27 cellular contexts compared by ENCODE assay signal in genomic region chr12:44647891-44648690, GRCh38.
DNase-seq lines count a peak whose midpoint lies in the region; ATAC-seq and TF ChIP-seq lines count a peak whose summit lies in the region.
"Had no signal": no experiment of that assay in that cellular context is flagged by ENCODE, and none has a peak within 500 bp of the region (broad histone marks: within the 10 kb centered on the region; RNA-seq: fewer than 3 reads in every experiment).

No MANE protein-coding gene starts in this region.

- peak; percentile 63 to 79 for ATAC-seq in activated naive CD4-positive, alpha-beta T cell treated with anti-CD3 and anti-CD28 coated beads, Interleukin-2, amount 50 U/mL, for 72 hours
- peak; percentile 84 for ATAC-seq in activated CD8-positive, alpha-beta T cell treated with anti-CD3 and anti-CD28 coated beads for 36 hours
- ATAC-seq in GM21423 (IDR thresholded peaks at IDR 0.05; ENCODE audit: unreplicated experiment) (no peak), left lobe of liver (no peak), left colon (no peak)
- ATAC-seq: body of pancreas, gastrocnemius medialis, HCT116, K562, psoas muscle had no signal

- no peak for DNase-seq in activated naive CD4-positive, alpha-beta T cell treated with anti-CD3 and anti-CD28 coated beads, Interleukin-2, amount 50 U/mL, for 72 hours (ENCODE audit: low spot score in 2 of 2)
- no peak for DNase-seq in activated naive CD4-positive, alpha-beta T cell treated with Interleukin-2 at 50 U/mL for 16 hours
- no peak for DNase-seq in activated CD8-positive, alpha-beta T cell treated with anti-CD3 and anti-CD28 coated beads for 36 hours
- DNase-seq in left lobe of liver (ENCODE audit: low spot score) (no peak), dermis blood vessel endothelial cell (no peak), left colon (no peak)
- DNase-seq: activated CD4-positive, alpha-beta T cell treated with anti-CD3 and anti-CD28 coated beads, Interleukin-2, amount 50 U/mL, for 1 hour; adrenal gland; body of pancreas; cerebellar nuclear complex; dorsolateral prefrontal cortex; gastrocnemius medialis; GDM1; naive B cell; NCI-H1417 treated with DMSO at 0.1 percent for 48 hours; NCI-H446; nucleus accumbens; psoas muscle; Right ventricle myocardium superior; transverse colon; WERI-Rb-1 had no signal

- H3K4me3 ChIP-seq in iPS-20b (ENCODE audit: low read length), result peak overlapping the region; percentile 25; the same call in 1 of the 2 replicates
- H3K4me3 ChIP-seq: adrenal gland, body of pancreas, dorsolateral prefrontal cortex, gastrocnemius medialis, hepatocyte, K562, psoas muscle, transverse colon had no signal

- H3K4me1 ChIP-seq in iPS-20b (ENCODE audit: insufficient read depth, low read length), result peaks cover 16% of the 10 kb centered on the region
- H3K4me1 ChIP-seq: adrenal gland, body of pancreas, gastrocnemius medialis, psoas muscle, transverse colon had no signal

- H3K9me3 Mint-ChIP-seq in activated naive CD4-positive, alpha-beta T cell treated with anti-CD3 and anti-CD28 coated beads, Interleukin-2, amount 50 U/mL, for 72 hours, result no peaks in the 10 kb centered on the region
- H3K9me3 Mint-ChIP-seq in activated CD8-positive, alpha-beta T cell treated with anti-CD3 and anti-CD28 coated beads for 36 hours, result no peaks in the 10 kb centered on the region
- H3K9me3 Mint-ChIP-seq: mesothelial cell of epicardium had no signal

- H3K9me3 ChIP-seq in iPS-20b (ENCODE audit: insufficient read depth, low read depth, low read length), result no peaks in the 10 kb centered on the region
- H3K9me3 ChIP-seq: adrenal gland, body of pancreas, gastrocnemius medialis, psoas muscle, transverse colon had no signal

- TF ChIP-seq CTCF in activated CD8-positive, alpha-beta T cell treated with anti-CD3 and anti-CD28 coated beads for 36 hours (IDR thresholded peaks at IDR 0.05), result no peak

- H3K36me3 Mint-ChIP-seq in activated naive CD4-positive, alpha-beta T cell treated with anti-CD3 and anti-CD28 coated beads, Interleukin-2, amount 50 U/mL, for 72 hours, result no peaks in the 10 kb centered on the region
- H3K36me3 Mint-ChIP-seq in activated CD8-positive, alpha-beta T cell treated with anti-CD3 and anti-CD28 coated beads for 36 hours (ENCODE audit: low read depth), result peaks cover 16% of the 10 kb centered on the region
- H3K36me3 Mint-ChIP-seq: mesothelial cell of epicardium, naive B cell had no signal

- intact Hi-C loops in activated CD8-positive, alpha-beta T cell treated with anti-CD3 and anti-CD28 coated beads for 36 hours (cut with micrococcal nuclease), result no loop called here
- intact Hi-C loops in left colon (cut with DNase I, micrococcal nuclease), result no loop called here

- POLR2A ChIA-PET in activated CD8-positive, alpha-beta T cell treated with anti-CD3 and anti-CD28 coated beads for 36 hours (lab: Charles Lee), result no interaction called here

- no peaks in the 10 kb centered on the region for H3K36me3 ChIP-seq in iPS-20b (ENCODE audit: insufficient read depth, low read depth, low read length)
- H3K36me3 ChIP-seq: adrenal gland, gastrocnemius medialis, transverse colon, WERI-Rb-1 had no signal

- no peak overlapping the region for H3K4me3 Mint-ChIP-seq in activated CD8-positive, alpha-beta T cell treated with anti-CD3 and anti-CD28 coated beads for 36 hours
- H3K4me3 Mint-ChIP-seq: mesothelial cell of epicardium, naive B cell had no signal

- peaks cover 32% of the 10 kb centered on the region for H3K4me1 Mint-ChIP-seq in activated CD8-positive, alpha-beta T cell treated with anti-CD3 and anti-CD28 coated beads for 36 hours (ENCODE audit: low read depth)
- H3K4me1 Mint-ChIP-seq: naive B cell had no signal

- H3K9ac ChIP-seq in iPS-20b (ENCODE audit: low read depth, low read length), result no peak overlapping the region

- H3K27me3 ChIP-seq in iPS-20b (ENCODE audit: insufficient read depth, low read length), result no peaks in the 10 kb centered on the region
- H3K27me3 ChIP-seq: adrenal gland, body of pancreas, dorsolateral prefrontal cortex, gastrocnemius medialis, hepatocyte, transverse colon had no signal

- H3K27ac Mint-ChIP-seq in activated naive CD4-positive, alpha-beta T cell treated with anti-CD3 and anti-CD28 coated beads, Interleukin-2, amount 50 U/mL, for 72 hours, result peak overlapping the region in 1 of 2 donors; percentile 25
- H3K27ac Mint-ChIP-seq in activated CD8-positive, alpha-beta T cell treated with anti-CD3 and anti-CD28 coated beads for 36 hours, result peak overlapping the region; percentile 42
- H3K27ac Mint-ChIP-seq: mesothelial cell of epicardium, naive B cell had no signal

- CTCF ChIA-PET in activated CD8-positive, alpha-beta T cell treated with anti-CD3 and anti-CD28 coated beads for 36 hours (lab: Charles Lee), result no interaction called here

- H3K27me3 Mint-ChIP-seq in activated CD8-positive, alpha-beta T cell treated with anti-CD3 and anti-CD28 coated beads for 36 hours, result no peaks in the 10 kb centered on the region
- H3K27me3 Mint-ChIP-seq: naive B cell had no signal

- H3K27ac ChIP-seq in iPS-20b (ENCODE audit: low read length), result no peak overlapping the region
- H3K27ac ChIP-seq: adrenal gland, body of pancreas, gastrocnemius medialis, hepatocyte, psoas muscle, transverse colon, WERI-Rb-1 had no signal

Comparison
In these comparisons a context has a peak if more than half of its experiments do, and no peak if none do; other contexts are left out.
1. ATAC-seq: peak in activated naive CD4-positive, alpha-beta T cell treated with anti-CD3 and anti-CD28 coated beads, Interleukin-2, amount 50 U/mL, for 72 hours (2 of 2) and activated CD8-positive, alpha-beta T cell treated with anti-CD3 and anti-CD28 coated beads for 36 hours (single experiment); none in GM21423 (single experiment), left lobe of liver (single experiment) and left colon (single experiment).